Comparison of ENCODE assay signal across 1 cellular context in the genomic region with DNA sequence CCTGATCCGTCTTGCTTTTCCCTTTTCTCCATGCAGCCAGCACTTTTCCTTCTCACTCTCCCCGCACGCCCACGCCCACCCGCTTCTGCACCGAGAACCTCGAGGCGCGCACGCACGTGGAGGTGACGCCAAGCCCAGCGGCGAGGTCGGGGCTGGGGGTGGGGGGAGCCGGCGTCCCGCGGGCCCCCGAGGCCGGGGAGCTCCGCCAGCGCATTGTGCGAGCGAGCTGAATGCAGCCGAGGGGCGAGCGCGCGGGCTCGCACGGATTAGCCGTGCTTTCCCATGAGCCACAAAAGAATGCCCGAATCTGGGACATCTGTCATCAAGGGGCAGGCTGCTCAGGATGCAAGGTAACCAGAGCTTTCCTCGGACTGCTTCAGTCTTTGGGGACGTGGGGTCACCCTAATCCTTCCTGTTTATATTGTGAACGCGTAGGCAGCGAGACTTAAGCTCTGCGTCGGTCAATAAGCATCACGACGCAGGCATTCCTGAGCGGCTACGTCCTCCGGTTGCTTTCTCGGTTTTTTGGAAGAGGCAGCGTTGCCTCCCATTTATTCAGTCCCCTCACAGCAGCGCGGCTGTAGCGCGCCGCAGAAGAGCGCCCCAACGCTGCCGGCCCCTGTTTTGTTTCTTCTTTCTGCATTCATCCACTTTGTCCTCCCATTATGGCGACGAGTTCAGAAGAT.
TF ChIP-seq lines count a peak whose summit lies in the region.

No MANE protein-coding gene starts in this region.

TF ChIP-seq in WTC11, 78 proteins besides CTCF, POLR2A, EP300 and RAD21 (continued from another document and continues in another):
- TF ChIP-seq, protein P1, sequence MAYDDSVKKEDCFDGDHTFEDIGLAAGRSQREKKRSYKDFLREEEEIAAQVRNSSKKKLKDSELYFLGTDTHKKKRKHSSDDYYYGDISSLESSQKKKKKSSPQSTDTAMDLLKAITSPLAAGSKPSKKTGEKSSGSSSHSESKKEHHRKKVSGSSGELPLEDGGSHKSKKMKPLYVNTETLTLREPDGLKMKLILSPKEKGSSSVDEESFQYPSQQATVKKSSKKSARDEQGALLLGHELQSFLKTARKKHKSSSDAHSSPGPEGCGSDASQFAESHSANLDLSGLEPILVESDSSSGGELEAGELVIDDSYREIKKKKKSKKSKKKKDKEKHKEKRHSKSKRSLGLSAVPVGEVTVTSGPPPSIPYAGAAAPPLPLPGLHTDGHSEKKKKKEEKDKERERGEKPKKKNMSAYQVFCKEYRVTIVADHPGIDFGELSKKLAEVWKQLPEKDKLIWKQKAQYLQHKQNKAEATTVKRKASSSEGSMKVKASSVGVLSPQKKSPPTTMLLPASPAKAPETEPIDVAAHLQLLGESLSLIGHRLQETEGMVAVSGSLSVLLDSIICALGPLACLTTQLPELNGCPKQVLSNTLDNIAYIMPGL (CRISPR knock-in tag; IDR thresholded peaks at IDR 0.05), result 0 out of 2 replicates have a peak, but pooled peaks have one; percentile 48
- TF ChIP-seq, protein P2, sequence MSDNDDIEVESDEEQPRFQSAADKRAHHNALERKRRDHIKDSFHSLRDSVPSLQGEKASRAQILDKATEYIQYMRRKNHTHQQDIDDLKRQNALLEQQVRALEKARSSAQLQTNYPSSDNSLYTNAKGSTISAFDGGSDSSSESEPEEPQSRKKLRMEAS (CRISPR knock-in tag; IDR thresholded peaks at IDR 0.05), result peak; percentile 97
- TF ChIP-seq, protein P3, sequence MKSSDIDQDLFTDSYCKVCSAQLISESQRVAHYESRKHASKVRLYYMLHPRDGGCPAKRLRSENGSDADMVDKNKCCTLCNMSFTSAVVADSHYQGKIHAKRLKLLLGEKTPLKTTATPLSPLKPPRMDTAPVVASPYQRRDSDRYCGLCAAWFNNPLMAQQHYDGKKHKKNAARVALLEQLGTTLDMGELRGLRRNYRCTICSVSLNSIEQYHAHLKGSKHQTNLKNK (CRISPR knock-in tag; IDR thresholded peaks at IDR 0.05), result no peak
- TF ChIP-seq CBFB (CRISPR knock-in tag; IDR thresholded peaks at IDR 0.05; ENCODE audit: low read depth) (no peak), MXD4 (CRISPR knock-in tag; IDR thresholded peaks at IDR 0.05; ENCODE audit: borderline replicate concordance) (no peak), SMAD3 (CRISPR knock-in tag; IDR thresholded peaks at IDR 0.05; ENCODE audit: borderline replicate concordance) (no peak), GTF2I (CRISPR knock-in tag; conservative IDR thresholded peaks at IDR 0.05) (no peak), MYBL2 (CRISPR knock-in tag; IDR thresholded peaks at IDR 0.05) (no peak; the same call in 1 of the 2 replicates), GRHL2 (CRISPR knock-in tag; IDR thresholded peaks at IDR 0.05; ENCODE audit: insufficient replicate concordance, severe bottlenecking) (no peak), HMGA2 (CRISPR knock-in tag; IDR thresholded peaks at IDR 0.05) (no peak), GABPB1 (CRISPR knock-in tag; IDR thresholded peaks at IDR 0.05) (no peak), ZNF416 (CRISPR knock-in tag; IDR thresholded peaks at IDR 0.05) (no peak), ATF1 (CRISPR knock-in tag; IDR thresholded peaks at IDR 0.05) (no peak), ZNF138 (CRISPR knock-in tag; conservative IDR thresholded peaks at IDR 0.05) (0 out of 2 replicates have a peak, but pooled peaks have one; percentile 23), CREB1 (CRISPR knock-in tag; IDR thresholded peaks at IDR 0.05) (peak; percentile 90; the same call in 1 of the 2 replicates), NFATC4 (CRISPR knock-in tag; IDR thresholded peaks at IDR 0.05) (no peak), SMAD4 (CRISPR knock-in tag; IDR thresholded peaks at IDR 0.05) (no peak), NR3C1 (CRISPR knock-in tag; conservative IDR thresholded peaks at IDR 0.05; ENCODE audit: low read depth) (peak; percentile 32; the same call in 1 of the 2 replicates), SOX15 (CRISPR knock-in tag; IDR thresholded peaks at IDR 0.05) (no peak), FOXP1 (CRISPR knock-in tag; IDR thresholded peaks at IDR 0.05; ENCODE audit: borderline replicate concordance) (peak; percentile 79; the same call in 1 of the 2 replicates), ZBTB21 (CRISPR knock-in tag; IDR thresholded peaks at IDR 0.05; ENCODE audit: borderline replicate concordance) (peak; percentile 29; the same call in 1 of the 2 replicates), SP1 (CRISPR knock-in tag; conservative IDR thresholded peaks at IDR 0.05) (peak; percentile 21; the same call in 1 of the 2 replicates), TEAD4 (CRISPR knock-in tag; IDR thresholded peaks at IDR 0.05) (0 out of 2 replicates have a peak, but pooled peaks have one; percentile 17), RORB (CRISPR knock-in tag; IDR thresholded peaks at IDR 0.05) (no peak), JUN (CRISPR knock-in tag; IDR thresholded peaks at IDR 0.05) (0 out of 2 replicates have a peak, but pooled peaks have one; percentile 54), NR1H2 (CRISPR knock-in tag; IDR thresholded peaks at IDR 0.05) (0 out of 2 replicates have a peak, but pooled peaks have one; percentile 63)
- TF ChIP-seq, protein P4, sequence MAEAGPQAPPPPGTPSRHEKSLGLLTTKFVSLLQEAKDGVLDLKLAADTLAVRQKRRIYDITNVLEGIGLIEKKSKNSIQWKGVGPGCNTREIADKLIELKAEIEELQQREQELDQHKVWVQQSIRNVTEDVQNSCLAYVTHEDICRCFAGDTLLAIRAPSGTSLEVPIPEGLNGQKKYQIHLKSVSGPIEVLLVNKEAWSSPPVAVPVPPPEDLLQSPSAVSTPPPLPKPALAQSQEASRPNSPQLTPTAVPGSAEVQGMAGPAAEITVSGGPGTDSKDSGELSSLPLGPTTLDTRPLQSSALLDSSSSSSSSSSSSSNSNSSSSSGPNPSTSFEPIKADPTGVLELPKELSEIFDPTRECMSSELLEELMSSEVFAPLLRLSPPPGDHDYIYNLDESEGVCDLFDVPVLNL (CRISPR knock-in tag; IDR thresholded peaks at IDR 0.05; ENCODE audit: borderline replicate concordance, low read depth), result no peak
- TF ChIP-seq, protein P5, sequence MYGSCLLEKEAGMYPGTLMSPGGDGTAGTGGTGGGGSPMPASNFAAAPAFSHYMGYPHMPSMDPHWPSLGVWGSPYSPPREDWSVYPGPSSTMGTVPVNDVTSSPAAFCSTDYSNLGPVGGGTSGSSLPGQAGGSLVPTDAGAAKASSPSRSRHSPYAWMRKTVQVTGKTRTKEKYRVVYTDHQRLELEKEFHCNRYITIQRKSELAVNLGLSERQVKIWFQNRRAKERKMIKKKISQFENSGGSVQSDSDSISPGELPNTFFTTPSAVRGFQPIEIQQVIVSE (CRISPR knock-in tag; IDR thresholded peaks at IDR 0.05; ENCODE audit: borderline replicate concordance), result no peak
- TF ChIP-seq, protein P6, sequence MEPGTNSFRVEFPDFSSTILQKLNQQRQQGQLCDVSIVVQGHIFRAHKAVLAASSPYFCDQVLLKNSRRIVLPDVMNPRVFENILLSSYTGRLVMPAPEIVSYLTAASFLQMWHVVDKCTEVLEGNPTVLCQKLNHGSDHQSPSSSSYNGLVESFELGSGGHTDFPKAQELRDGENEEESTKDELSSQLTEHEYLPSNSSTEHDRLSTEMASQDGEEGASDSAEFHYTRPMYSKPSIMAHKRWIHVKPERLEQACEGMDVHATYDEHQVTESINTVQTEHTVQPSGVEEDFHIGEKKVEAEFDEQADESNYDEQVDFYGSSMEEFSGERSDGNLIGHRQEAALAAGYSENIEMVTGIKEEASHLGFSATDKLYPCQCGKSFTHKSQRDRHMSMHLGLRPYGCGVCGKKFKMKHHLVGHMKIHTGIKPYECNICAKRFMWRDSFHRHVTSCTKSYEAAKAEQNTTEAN (CRISPR knock-in tag; IDR thresholded peaks at IDR 0.05), result peak; percentile 38; the same call in 1 of the 2 replicates
- TF ChIP-seq, protein P7, sequence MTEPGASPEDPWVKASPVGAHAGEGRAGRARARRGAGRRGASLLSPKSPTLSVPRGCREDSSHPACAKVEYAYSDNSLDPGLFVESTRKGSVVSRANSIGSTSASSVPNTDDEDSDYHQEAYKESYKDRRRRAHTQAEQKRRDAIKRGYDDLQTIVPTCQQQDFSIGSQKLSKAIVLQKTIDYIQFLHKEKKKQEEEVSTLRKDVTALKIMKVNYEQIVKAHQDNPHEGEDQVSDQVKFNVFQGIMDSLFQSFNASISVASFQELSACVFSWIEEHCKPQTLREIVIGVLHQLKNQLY (CRISPR knock-in tag; IDR thresholded peaks at IDR 0.05), result 0 out of 2 replicates have a peak, but pooled peaks have one; percentile 55
- TF ChIP-seq, protein P8, sequence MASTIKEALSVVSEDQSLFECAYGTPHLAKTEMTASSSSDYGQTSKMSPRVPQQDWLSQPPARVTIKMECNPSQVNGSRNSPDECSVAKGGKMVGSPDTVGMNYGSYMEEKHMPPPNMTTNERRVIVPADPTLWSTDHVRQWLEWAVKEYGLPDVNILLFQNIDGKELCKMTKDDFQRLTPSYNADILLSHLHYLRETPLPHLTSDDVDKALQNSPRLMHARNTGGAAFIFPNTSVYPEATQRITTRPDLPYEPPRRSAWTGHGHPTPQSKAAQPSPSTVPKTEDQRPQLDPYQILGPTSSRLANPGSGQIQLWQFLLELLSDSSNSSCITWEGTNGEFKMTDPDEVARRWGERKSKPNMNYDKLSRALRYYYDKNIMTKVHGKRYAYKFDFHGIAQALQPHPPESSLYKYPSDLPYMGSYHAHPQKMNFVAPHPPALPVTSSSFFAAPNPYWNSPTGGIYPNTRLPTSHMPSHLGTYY (CRISPR knock-in tag; IDR thresholded peaks at IDR 0.05), result no peak
- TF ChIP-seq, protein P9, sequence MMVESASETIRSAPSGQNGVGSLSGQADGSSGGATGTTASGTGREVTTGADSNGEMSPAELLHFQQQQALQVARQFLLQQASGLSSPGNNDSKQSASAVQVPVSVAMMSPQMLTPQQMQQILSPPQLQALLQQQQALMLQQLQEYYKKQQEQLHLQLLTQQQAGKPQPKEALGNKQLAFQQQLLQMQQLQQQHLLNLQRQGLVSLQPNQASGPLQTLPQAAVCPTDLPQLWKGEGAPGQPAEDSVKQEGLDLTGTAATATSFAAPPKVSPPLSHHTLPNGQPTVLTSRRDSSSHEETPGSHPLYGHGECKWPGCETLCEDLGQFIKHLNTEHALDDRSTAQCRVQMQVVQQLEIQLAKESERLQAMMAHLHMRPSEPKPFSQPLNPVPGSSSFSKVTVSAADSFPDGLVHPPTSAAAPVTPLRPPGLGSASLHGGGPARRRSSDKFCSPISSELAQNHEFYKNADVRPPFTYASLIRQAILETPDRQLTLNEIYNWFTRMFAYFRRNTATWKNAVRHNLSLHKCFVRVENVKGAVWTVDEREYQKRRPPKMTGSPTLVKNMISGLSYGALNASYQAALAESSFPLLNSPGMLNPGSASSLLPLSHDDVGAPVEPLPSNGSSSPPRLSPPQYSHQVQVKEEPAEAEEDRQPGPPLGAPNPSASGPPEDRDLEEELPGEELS (CRISPR knock-in tag; IDR thresholded peaks at IDR 0.05), result peak; percentile 77
- TF ChIP-seq, protein P10, sequence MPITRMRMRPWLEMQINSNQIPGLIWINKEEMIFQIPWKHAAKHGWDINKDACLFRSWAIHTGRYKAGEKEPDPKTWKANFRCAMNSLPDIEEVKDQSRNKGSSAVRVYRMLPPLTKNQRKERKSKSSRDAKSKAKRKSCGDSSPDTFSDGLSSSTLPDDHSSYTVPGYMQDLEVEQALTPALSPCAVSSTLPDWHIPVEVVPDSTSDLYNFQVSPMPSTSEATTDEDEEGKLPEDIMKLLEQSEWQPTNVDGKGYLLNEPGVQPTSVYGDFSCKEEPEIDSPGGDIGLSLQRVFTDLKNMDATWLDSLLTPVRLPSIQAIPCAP (CRISPR knock-in tag; IDR thresholded peaks at IDR 0.05), result peak; percentile 73; the same call in 1 of the 2 replicates
- TF ChIP-seq, protein P11, sequence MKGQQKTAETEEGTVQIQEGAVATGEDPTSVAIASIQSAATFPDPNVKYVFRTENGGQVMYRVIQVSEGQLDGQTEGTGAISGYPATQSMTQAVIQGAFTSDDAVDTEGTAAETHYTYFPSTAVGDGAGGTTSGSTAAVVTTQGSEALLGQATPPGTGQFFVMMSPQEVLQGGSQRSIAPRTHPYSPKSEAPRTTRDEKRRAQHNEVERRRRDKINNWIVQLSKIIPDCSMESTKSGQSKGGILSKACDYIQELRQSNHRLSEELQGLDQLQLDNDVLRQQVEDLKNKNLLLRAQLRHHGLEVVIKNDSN (CRISPR knock-in tag; IDR thresholded peaks at IDR 0.05), result 0 out of 2 replicates have a peak, but pooled peaks have one; percentile 21
- TF ChIP-seq, protein P12, sequence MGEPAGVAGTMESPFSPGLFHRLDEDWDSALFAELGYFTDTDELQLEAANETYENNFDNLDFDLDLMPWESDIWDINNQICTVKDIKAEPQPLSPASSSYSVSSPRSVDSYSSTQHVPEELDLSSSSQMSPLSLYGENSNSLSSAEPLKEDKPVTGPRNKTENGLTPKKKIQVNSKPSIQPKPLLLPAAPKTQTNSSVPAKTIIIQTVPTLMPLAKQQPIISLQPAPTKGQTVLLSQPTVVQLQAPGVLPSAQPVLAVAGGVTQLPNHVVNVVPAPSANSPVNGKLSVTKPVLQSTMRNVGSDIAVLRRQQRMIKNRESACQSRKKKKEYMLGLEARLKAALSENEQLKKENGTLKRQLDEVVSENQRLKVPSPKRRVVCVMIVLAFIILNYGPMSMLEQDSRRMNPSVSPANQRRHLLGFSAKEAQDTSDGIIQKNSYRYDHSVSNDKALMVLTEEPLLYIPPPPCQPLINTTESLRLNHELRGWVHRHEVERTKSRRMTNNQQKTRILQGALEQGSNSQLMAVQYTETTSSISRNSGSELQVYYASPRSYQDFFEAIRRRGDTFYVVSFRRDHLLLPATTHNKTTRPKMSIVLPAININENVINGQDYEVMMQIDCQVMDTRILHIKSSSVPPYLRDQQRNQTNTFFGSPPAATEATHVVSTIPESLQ (CRISPR knock-in tag; IDR thresholded peaks at IDR 0.05), result no peak
- TF ChIP-seq, protein P13, sequence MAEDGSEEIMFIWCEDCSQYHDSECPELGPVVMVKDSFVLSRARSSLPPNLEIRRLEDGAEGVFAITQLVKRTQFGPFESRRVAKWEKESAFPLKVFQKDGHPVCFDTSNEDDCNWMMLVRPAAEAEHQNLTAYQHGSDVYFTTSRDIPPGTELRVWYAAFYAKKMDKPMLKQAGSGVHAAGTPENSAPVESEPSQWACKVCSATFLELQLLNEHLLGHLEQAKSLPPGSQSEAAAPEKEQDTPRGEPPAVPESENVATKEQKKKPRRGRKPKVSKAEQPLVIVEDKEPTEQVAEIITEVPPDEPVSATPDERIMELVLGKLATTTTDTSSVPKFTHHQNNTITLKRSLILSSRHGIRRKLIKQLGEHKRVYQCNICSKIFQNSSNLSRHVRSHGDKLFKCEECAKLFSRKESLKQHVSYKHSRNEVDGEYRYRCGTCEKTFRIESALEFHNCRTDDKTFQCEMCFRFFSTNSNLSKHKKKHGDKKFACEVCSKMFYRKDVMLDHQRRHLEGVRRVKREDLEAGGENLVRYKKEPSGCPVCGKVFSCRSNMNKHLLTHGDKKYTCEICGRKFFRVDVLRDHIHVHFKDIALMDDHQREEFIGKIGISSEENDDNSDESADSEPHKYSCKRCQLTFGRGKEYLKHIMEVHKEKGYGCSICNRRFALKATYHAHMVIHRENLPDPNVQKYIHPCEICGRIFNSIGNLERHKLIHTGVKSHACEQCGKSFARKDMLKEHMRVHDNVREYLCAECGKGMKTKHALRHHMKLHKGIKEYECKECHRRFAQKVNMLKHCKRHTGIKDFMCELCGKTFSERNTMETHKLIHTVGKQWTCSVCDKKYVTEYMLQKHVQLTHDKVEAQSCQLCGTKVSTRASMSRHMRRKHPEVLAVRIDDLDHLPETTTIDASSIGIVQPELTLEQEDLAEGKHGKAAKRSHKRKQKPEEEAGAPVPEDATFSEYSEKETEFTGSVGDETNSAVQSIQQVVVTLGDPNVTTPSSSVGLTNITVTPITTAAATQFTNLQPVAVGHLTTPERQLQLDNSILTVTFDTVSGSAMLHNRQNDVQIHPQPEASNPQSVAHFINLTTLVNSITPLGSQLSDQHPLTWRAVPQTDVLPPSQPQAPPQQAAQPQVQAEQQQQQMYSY (CRISPR knock-in tag; IDR thresholded peaks at IDR 0.05), result no peak
